ENCODE assay signal across 16 cellular contexts in the genomic region with DNA sequence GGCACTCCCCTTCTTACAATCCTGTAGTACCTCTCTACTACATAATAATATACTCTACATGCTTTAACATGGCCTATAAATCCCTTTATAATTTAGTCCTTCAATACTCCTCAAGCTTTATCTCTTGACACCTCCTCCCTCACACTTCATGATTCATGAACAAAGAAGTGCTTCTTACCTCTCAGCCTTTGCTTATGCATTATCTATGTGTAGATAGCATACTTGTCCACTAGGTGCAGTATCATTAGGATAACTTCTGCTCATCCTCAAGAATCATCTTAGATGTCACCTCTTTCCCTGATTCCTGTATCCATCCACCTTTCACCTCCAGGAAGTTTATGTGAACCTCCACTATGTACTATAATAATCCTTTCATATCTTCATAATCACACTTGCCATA.
DNase-seq lines count a peak whose midpoint lies in the region; ATAC-seq and TF ChIP-seq lines count a peak whose summit lies in the region.
"Had no signal": no experiment of that assay in that cellular context is flagged by ENCODE, and none has a peak within 500 bp of the region (broad histone marks: within the 10 kb centered on the region; RNA-seq: fewer than 3 reads in every experiment).

No MANE protein-coding gene starts in this region.

- intact Hi-C loops in prostate gland (cut with DNase I): no loop called here
- intact Hi-C loops in ovary (cut with DNase I): no loop called here

- DNase-seq in ACHN (peak; percentile 6), KBM-7 (peak; percentile 18), cardiac fibroblast (ENCODE audit: low read depth in 2 of 2) (no peak), prostate gland (ENCODE audit: low spot score) (no peak), ovary (no peak), NCI-H2081 (lab: John Stamatoyannopoulos, UW) (no peak)
- no peak for DNase-seq in naive thymus-derived CD8-positive, alpha-beta T cell
- DNase-seq: activated CD4-positive, alpha-beta T cell treated with anti-CD3 and anti-CD28 coated beads, Interleukin-2, amount 50 U/mL, for 48 hours; activated naive CD8-positive, alpha-beta T cell treated with anti-CD3 and anti-CD28 coated beads, Interleukin-2, amount 10 ng/mL, durations not matched to agents 7 days and 5 days; effector memory CD8-positive, alpha-beta T cell; NCI-H1436; Right ventricle myocardium superior; substantia nigra had no signal

- H3K9me3 ChIP-seq in prostate gland (no peaks in the 10 kb centered on the region), ovary (no peaks in the 10 kb centered on the region)
- H3K9me3 ChIP-seq: BLaER1 had no signal

- peaks cover 0 to 6% (median 4%) of the 10 kb centered on the region in 4 donors for H3K4me1 Mint-ChIP-seq in naive thymus-derived CD8-positive, alpha-beta T cell
- H3K4me1 Mint-ChIP-seq: nephron had no signal

- POLR2A ChIA-PET in naive thymus-derived CD8-positive, alpha-beta T cell (lab: Charles Lee): no interaction called here

- TF ChIP-seq CTCF in cardiac fibroblast (IDR thresholded peaks at IDR 0.05; ENCODE audit: low read depth, low read length): peak; percentile 23
- no peak for TF ChIP-seq CTCF in prostate gland (IDR thresholded peaks at IDR 0.05)
- no peak for TF ChIP-seq CTCF in ovary (IDR thresholded peaks at IDR 0.05)

- H3K4me3 Mint-ChIP-seq in naive thymus-derived CD8-positive, alpha-beta T cell: no peak overlapping the region
- H3K4me3 Mint-ChIP-seq: activated naive CD8-positive, alpha-beta T cell treated with anti-CD3 and anti-CD28 coated beads, Interleukin-2, amount 10 ng/mL, durations not matched to agents 7 days and 5 days; effector memory CD8-positive, alpha-beta T cell; nephron had no signal

- no peak overlapping the region for H3K4me3 ChIP-seq in cardiac fibroblast (replicated peaks in 1 of 2; ENCODE audit: low read depth in 2 of 2, low read length in 2 of 2)
- no peak overlapping the region for H3K4me3 ChIP-seq in prostate gland
- H3K4me3 ChIP-seq in ovary: no peak overlapping the region
- H3K4me3 ChIP-seq: BLaER1 had no signal

- H3K27ac Mint-ChIP-seq in naive thymus-derived CD8-positive, alpha-beta T cell: no peak overlapping the region
- H3K27ac Mint-ChIP-seq: activated naive CD8-positive, alpha-beta T cell treated with anti-CD3 and anti-CD28 coated beads, Interleukin-2, amount 10 ng/mL, durations not matched to agents 7 days and 5 days; effector memory CD8-positive, alpha-beta T cell; nephron had no signal

- H3K9me3 Mint-ChIP-seq in naive thymus-derived CD8-positive, alpha-beta T cell: peaks cover 0 to 16% (median 3%) of the 10 kb centered on the region in 9 donors
- H3K9me3 Mint-ChIP-seq: activated naive CD8-positive, alpha-beta T cell treated with anti-CD3 and anti-CD28 coated beads, Interleukin-2, amount 10 ng/mL, durations not matched to agents 7 days and 5 days had no signal

- H3K36me3 ChIP-seq in prostate gland (no peaks in the 10 kb centered on the region), ovary (no peaks in the 10 kb centered on the region)
- H3K36me3 ChIP-seq: BLaER1 had no signal

- ATAC-seq in GM18861 (IDR thresholded peaks at IDR 0.05; ENCODE audit: unreplicated experiment): peak; percentile 72
- no peak for ATAC-seq in naive thymus-derived CD8-positive, alpha-beta T cell
- ATAC-seq: effector memory CD8-positive, alpha-beta T cell had no signal

- H3K4me1 ChIP-seq in prostate gland (replicated peaks): no peaks in the 10 kb centered on the region
- no peaks in the 10 kb centered on the region for H3K4me1 ChIP-seq in ovary (ENCODE audit: insufficient read depth)
- H3K4me1 ChIP-seq: BLaER1 had no signal

- in situ Hi-C loops in ACHN (cut with HindIII; ENCODE audit: low pct_ligation_motif_present, low pct_unique_long_range_greater_than_20kb, low sequenced_read_pairs) (no loop called here), KBM-7 (cut with MboI; ENCODE audit: low pct_unique_long_range_greater_than_20kb, low sequenced_read_pairs) (no loop called here)

- H3K27me3 ChIP-seq in prostate gland (replicated peaks; ENCODE audit: insufficient read depth) (no peaks in the 10 kb centered on the region), ovary (no peaks in the 10 kb centered on the region)
- H3K27me3 ChIP-seq: BLaER1 had no signal

- H3K27ac ChIP-seq in prostate gland: no peak overlapping the region
- no peak overlapping the region for H3K27ac ChIP-seq in ovary
- H3K27ac ChIP-seq: BLaER1 had no signal

- no peak for TF ChIP-seq POLR2A in prostate gland (IDR thresholded peaks at IDR 0.05)
- TF ChIP-seq POLR2A in ovary (IDR thresholded peaks at IDR 0.05): no peak

- no peak for TF ChIP-seq EP300 in ovary (IDR thresholded peaks at IDR 0.05)

- H3K36me3 Mint-ChIP-seq in naive thymus-derived CD8-positive, alpha-beta T cell: peaks cover 0 to 6% (median 0%) of the 10 kb centered on the region in 3 donors
- H3K36me3 Mint-ChIP-seq: activated naive CD8-positive, alpha-beta T cell treated with anti-CD3 and anti-CD28 coated beads, Interleukin-2, amount 10 ng/mL, durations not matched to agents 7 days and 5 days had no signal

- peaks cover 0 to 3% (median 0%) of the 10 kb centered on the region in 5 donors for H3K27me3 Mint-ChIP-seq in naive thymus-derived CD8-positive, alpha-beta T cell
- H3K27me3 Mint-ChIP-seq: effector memory CD8-positive, alpha-beta T cell had no signal

Comparison
In these comparisons a context has a peak if more than half of its experiments do, and no peak if none do; other contexts are left out.
1. DNase-seq: peak in ACHN (single experiment) and KBM-7 (single experiment); none in cardiac fibroblast (0 of 2), naive thymus-derived CD8-positive, alpha-beta T cell (0 of 10), prostate gland (single experiment), ovary (0 of 5) and NCI-H2081 (0 of 2).